26 cellular contexts compared by ENCODE assay signal in the genomic region with DNA sequence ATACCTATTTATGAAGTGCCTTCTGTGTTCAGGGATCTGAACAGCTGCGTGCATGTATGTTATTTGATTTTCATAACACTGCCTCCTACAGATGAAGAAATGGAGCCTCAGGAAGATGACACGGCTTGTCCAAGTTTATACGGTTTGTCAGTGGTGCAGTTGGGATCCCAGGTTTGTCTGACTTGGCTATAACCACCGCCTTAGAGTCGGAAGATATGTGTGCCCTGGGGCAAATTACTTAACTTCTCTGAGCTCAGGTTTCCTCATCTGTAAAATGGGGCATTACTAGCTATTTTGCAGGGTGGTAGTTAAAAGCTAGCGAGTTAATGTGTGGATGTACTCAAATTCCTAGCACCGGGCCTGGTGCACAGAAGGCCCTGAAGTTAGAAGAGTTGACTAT. TPM values are rescaled to one million over a fixed set of nuclear protein-coding genes. Genes with fewer than 3 reads are reported as not detected.
A peak's percentile ranks its signal among the peaks of the same experiment; 100 is the strongest.
DNase-seq lines count a peak whose midpoint lies in the region; ATAC-seq, FAIRE-seq and TF ChIP-seq lines count a peak whose summit lies in the region.
"Had no signal": no experiment of that assay in that cellular context is flagged by ENCODE, and none has a peak within 500 bp of the region (broad histone marks: within the 10 kb centered on the region; RNA-seq: fewer than 3 reads in every experiment).

No MANE protein-coding gene starts in this region.

- H3K36me3 ChIP-seq in Caco-2 (ENCODE audit: control insufficient read depth, insufficient read depth, low read length) (no peaks in the 10 kb centered on the region), Karpas-422 (ENCODE audit: insufficient read depth, low read length) (no peaks in the 10 kb centered on the region), K562 (ENCODE audit: control insufficient read depth, insufficient read depth, low read length) (no peaks in the 10 kb centered on the region), mesendoderm (ENCODE audit: control insufficient read depth, insufficient read depth, low read length) (no peaks in the 10 kb centered on the region)
- H3K36me3 ChIP-seq: esophagus squamous epithelium had no signal

- no peak overlapping the region for H4K5ac ChIP-seq in mesendoderm (ENCODE audit: low read length)

- no peaks in the 10 kb centered on the region for H3K27me3 ChIP-seq in Caco-2 (replicated peaks; ENCODE audit: control insufficient read depth, insufficient read depth, low read length)
- no peaks in the 10 kb centered on the region for H3K27me3 ChIP-seq in Karpas-422 (ENCODE audit: low read length)
- peaks cover 16 to 19% of the 10 kb centered on the region in 2 experiments for H3K27me3 ChIP-seq in K562 (ENCODE audit: control insufficient read depth in 2 of 2, insufficient read depth in 2 of 2, low read length in 2 of 2)
- no peaks in the 10 kb centered on the region for H3K27me3 ChIP-seq in mesendoderm (ENCODE audit: insufficient read depth, low read length, poor library complexity)
- H3K27me3 ChIP-seq: testis had no signal

- TF ChIP-seq EP300 in K562 (IDR thresholded peaks at IDR 0.05; ENCODE audit: low read length) = no peak

- H2AFZ ChIP-seq in Karpas-422 (ENCODE audit: low read length) (no peak overlapping the region), K562 (ENCODE audit: low read depth, low read length) (no peak overlapping the region)

- no peak overlapping the region for H3K4me2 ChIP-seq in Karpas-422 (ENCODE audit: low read depth, low read length, poor library complexity, severe bottlenecking)
- H3K4me2 ChIP-seq in K562 (ENCODE audit: insufficient read depth, low read length) = no peak overlapping the region
- no peak overlapping the region for H3K4me2 ChIP-seq in mesendoderm (ENCODE audit: low read length)

- no peak overlapping the region for H2BK5ac ChIP-seq in mesendoderm (ENCODE audit: low read length)

- peaks cover 9% of the 10 kb centered on the region for H3K27me3 Mint-ChIP-seq in Caco-2 (ENCODE audit: insufficient read depth, unreplicated experiment)
- peaks cover 25% of the 10 kb centered on the region for H3K27me3 Mint-ChIP-seq in activated T-helper 17 cell treated with anti-CD3 and anti-CD28 coated beads, Interleukin-2, amount 50 U/mL, for 72 hours

- peak; percentile 44; the same call in 2 of the 3 replicates for ATAC-seq in K562
- no peak for ATAC-seq in activated T-helper 17 cell treated with anti-CD3 and anti-CD28 coated beads, Interleukin-2, amount 50 U/mL, for 72 hours (replicated peaks)
- ATAC-seq in HG02610 (IDR thresholded peaks at IDR 0.05; ENCODE audit: unreplicated experiment) = no peak

- H3K27ac Mint-ChIP-seq in Caco-2 (ENCODE audit: unreplicated experiment) = no peak overlapping the region
- no peak overlapping the region for H3K27ac Mint-ChIP-seq in activated T-helper 17 cell treated with anti-CD3 and anti-CD28 coated beads, Interleukin-2, amount 50 U/mL, for 72 hours
- H3K27ac Mint-ChIP-seq: CD4-positive, CD25-positive, alpha-beta regulatory T cell; stimulated activated naive CD8-positive, alpha-beta T cell treated with anti-CD3 and anti-CD28 coated beads, Interleukin-15, Interleukin-2, amounts not matched to agents 100 ng/mL and 50 ng/mL, for 24 hours had no signal

- H3K9me1 ChIP-seq in K562 (ENCODE audit: control insufficient read depth, insufficient read depth, low read length) = no peaks in the 10 kb centered on the region

- H3K36me3 Mint-ChIP-seq in Caco-2 (ENCODE audit: insufficient read depth, unreplicated experiment) = no peaks in the 10 kb centered on the region
- H3K36me3 Mint-ChIP-seq in activated T-helper 17 cell treated with anti-CD3 and anti-CD28 coated beads, Interleukin-2, amount 50 U/mL, for 72 hours (ENCODE audit: low read depth) = no peaks in the 10 kb centered on the region
- H3K36me3 Mint-ChIP-seq: CD4-positive, CD25-positive, alpha-beta regulatory T cell had no signal

- no peak for TF ChIP-seq POLR2A in K562 (conservative IDR thresholded peaks at IDR 0.05)

- H3K23ac ChIP-seq in mesendoderm (ENCODE audit: low read length) = no peak overlapping the region

- intact Hi-C loops in Caco-2 (cut with micrococcal nuclease; ENCODE audit: unreplicated experiment) = loop anchor here (1.0 to 5.0 kb wide), 7 partner anchors 50 to 324 kb away; no protein-coding TSS in a partner anchor
- intact Hi-C loops in K562 (cut with micrococcal nuclease) = loop anchor here (1.0 to 5.0 kb wide), 4 partner anchors 92 to 320 kb away; no protein-coding TSS in a partner anchor

- H3K9me3 Mint-ChIP-seq in Caco-2 (ENCODE audit: unreplicated experiment) = no peaks in the 10 kb centered on the region
- no peaks in the 10 kb centered on the region for H3K9me3 Mint-ChIP-seq in activated T-helper 17 cell treated with anti-CD3 and anti-CD28 coated beads, Interleukin-2, amount 50 U/mL, for 72 hours
- H3K9me3 Mint-ChIP-seq: central memory CD8-positive, alpha-beta T cell; stimulated activated naive CD8-positive, alpha-beta T cell treated with anti-CD3 and anti-CD28 coated beads, Interleukin-15, Interleukin-2, amounts not matched to agents 100 ng/mL and 50 ng/mL, for 24 hours had no signal

- DNase-seq in Caco-2 (no peak), Karpas-422 (peak; percentile 47), K562 (ENCODE audit: extremely low read depth in 1 of 4, low spot score in 3 of 4) (no peak), mesendoderm (peak; percentile 18), NCI-H446 treated with DMSO at 0.1 percent for 48 hours (lab: John Stamatoyannopoulos, UW) (no peak), NCI-H1417 (lab: John Stamatoyannopoulos, UW) (no peak)
- DNase-seq: activated CD4-positive, alpha-beta T cell treated with anti-CD3 and anti-CD28 coated beads, Interleukin-2, amount 50 U/mL, for 48 hours; activated T-cell treated with anti-CD3 and anti-CD28 coated beads, Interleukin-2, amount 50 U/mL, for 48 hours; AML-193; CD4-positive, CD25-positive, alpha-beta regulatory T cell; esophagus squamous epithelium; GOT3; NCI-H774; stimulated activated CD8-positive, alpha-beta memory T cell treated with anti-CD3 and anti-CD28 coated beads, Interleukin-4, amount 100 ng/mL, for 48 hours had no signal

- H2BK15ac ChIP-seq in mesendoderm (replicated peaks; ENCODE audit: low read depth) = no peak overlapping the region

- H4K20me1 ChIP-seq in Karpas-422 (ENCODE audit: insufficient read depth, low read depth, low read length) (0 out of 2 replicates have a peak, but pooled peaks cover 7% of the 10 kb centered on the region), K562 (replicated peaks; ENCODE audit: control insufficient read depth, insufficient read depth, low read length) (0 out of 2 replicates have a peak, but pooled peaks cover 3% of the 10 kb centered on the region)

- H3K79me2 ChIP-seq in Karpas-422 (ENCODE audit: low read length) (no peaks in the 10 kb centered on the region), K562 (ENCODE audit: control insufficient read depth, insufficient read depth, low read length) (no peaks in the 10 kb centered on the region), mesendoderm (ENCODE audit: control insufficient read depth, insufficient read depth, low read length) (no peaks in the 10 kb centered on the region)

- in situ Hi-C loops in K562 (cut with MboI) = loop anchor here (5.0 kb wide), 3 partner anchors 92 to 317 kb away; no protein-coding TSS in a partner anchor

- no peak overlapping the region for H3K4ac ChIP-seq in mesendoderm (ENCODE audit: low read depth, low read length)

- H3K4me3 ChIP-seq in Caco-2 (ENCODE audit: low read depth, low read length) (no peak overlapping the region), Karpas-422 (ENCODE audit: low read length) (no peak overlapping the region), K562 (no peak overlapping the region), mesendoderm (ENCODE audit: low read length) (no peak overlapping the region)
- H3K4me3 ChIP-seq: lung had no signal

- no peak overlapping the region for H2AK5ac ChIP-seq in mesendoderm (ENCODE audit: low read length)

- no peaks in the 10 kb centered on the region for H3K4me1 Mint-ChIP-seq in Caco-2 (ENCODE audit: low read depth, unreplicated experiment)
- no peaks in the 10 kb centered on the region for H3K4me1 Mint-ChIP-seq in activated T-helper 17 cell treated with anti-CD3 and anti-CD28 coated beads, Interleukin-2, amount 50 U/mL, for 72 hours
- H3K4me1 Mint-ChIP-seq: central memory CD8-positive, alpha-beta T cell had no signal

- CTCF ChIA-PET in Caco-2 (lab: Charles Lee) (interaction anchor here (1.0 to 2.6 kb wide), 15 partner anchors 11 to 315 kb away, joined by 3 to 31 read pairs (median 9); no protein-coding TSS in a partner anchor), K562 (lab: Yijun Ruan, JAX; ENCODE audit: low intra/inter-chr PET ratio) (interaction anchor here (2.4 to 2.6 kb wide), 3 partner anchors 145 to 325 kb away, joined by 9 to 23 read pairs (median 13); no protein-coding TSS in a partner anchor)

- no peak overlapping the region for H2BK120ac ChIP-seq in mesendoderm (ENCODE audit: low read depth, low read length)

- H3K4me1 ChIP-seq in Caco-2 (no peaks in the 10 kb centered on the region), Karpas-422 (ENCODE audit: low read length) (peaks cover 5% of the 10 kb centered on the region), K562 (replicated peaks in 1 of 2; ENCODE audit: control insufficient read depth in 2 of 2, insufficient read depth in 2 of 2, low read length in 2 of 2) (no peaks in the 10 kb centered on the region), mesendoderm (ENCODE audit: control insufficient read depth, low read depth, low read length) (no peaks in the 10 kb centered on the region)

- H3K56ac ChIP-seq in mesendoderm (ENCODE audit: low read length) = peak overlapping the region; percentile 81

- no peak for TF ChIP-seq CTCF in Caco-2 (IDR thresholded peaks at IDR 0.05; ENCODE audit: insufficient read depth in 1 of 2, low read depth in 1 of 2, low read length in 1 of 2, severe bottlenecking in 1 of 2, unreplicated experiment in 1 of 2)
- peak in 1 of 3 experiments; percentile 12; a peak in 1 of 6 replicates for TF ChIP-seq CTCF in K562 (IDR thresholded peaks at IDR 0.05 in 2 of 3, conservative IDR thresholded peaks at IDR 0.05 in 1 of 3; ENCODE audit: insufficient read depth in 2 of 3, low read depth in 1 of 3, low read length in 3 of 3)

- no peak overlapping the region for H3K27ac ChIP-seq in Karpas-422 (ENCODE audit: low read length)
- H3K27ac ChIP-seq in K562 (ENCODE audit: extremely low read depth, low read depth, low read length) = no peak overlapping the region
- peak overlapping the region; percentile 37 for H3K27ac ChIP-seq in mesendoderm (ENCODE audit: low read depth, low read length)
- H3K27ac ChIP-seq: esophagus squamous epithelium, SK-N-MC, testis had no signal

- no peak overlapping the region for H3K18ac ChIP-seq in mesendoderm (ENCODE audit: low read length)

- H3K9me3 ChIP-seq in Caco-2 = no peaks in the 10 kb centered on the region
- no peaks in the 10 kb centered on the region for H3K9me3 ChIP-seq in Karpas-422 (ENCODE audit: low read length)
- H3K9me3 ChIP-seq in K562 (replicated peaks; ENCODE audit: control insufficient read depth, insufficient read depth, low read depth, low read length) = no peaks in the 10 kb centered on the region
- H3K9me3 ChIP-seq: esophagus squamous epithelium, testis had no signal

- no peak for FAIRE-seq in K562 (lab: Jason Lieb, UNC)
- FAIRE-seq: D721Med, endometrium, frontal cortex, urothelium cell line had no signal

- TF ChIP-seq RAD21 in K562 (CRISPR knock-in tag; conservative IDR thresholded peaks at IDR 0.05 in 1 of 2, IDR thresholded peaks at IDR 0.05 in 1 of 2) = no peak

- H3K9me2 ChIP-seq in Karpas-422 (replicated peaks; ENCODE audit: insufficient read depth, low read length) = no peaks in the 10 kb centered on the region

- WGBS in K562 (ENCODE audit: insufficient coverage, low coverage, missing lambda C conversion rate) = 2% methylated on average over 7 of the region's 7 CpGs
- no CpG with 5 or more reads among the region's 7 CpGs for WGBS in mesendoderm (ENCODE audit: extremely low coverage, insufficient coverage, low lambda C conversion rate)

- H4K8ac ChIP-seq in mesendoderm (ENCODE audit: low read depth, low read length) = no peak overlapping the region

- BruUV-seq in Caco-2 (replicated peaks; lab: Mats Ljungman, UMichigan) = no TSS peak
- BruUV-seq in K562 (replicated peaks; lab: Mats Ljungman, UMichigan) = no TSS peak

- H3K9ac ChIP-seq in Karpas-422 (ENCODE audit: low read length) (no peak overlapping the region), K562 (ENCODE audit: insufficient read depth in 1 of 2, low read depth in 2 of 2, low read length in 2 of 2) (no peak overlapping the region), mesendoderm (ENCODE audit: low read length) (no peak overlapping the region)

- no peaks in the 10 kb centered on the region for H3K79me1 ChIP-seq in mesendoderm (ENCODE audit: low read length)

- peak overlapping the region; percentile 76 for H3K4me3 Mint-ChIP-seq in Caco-2 (ENCODE audit: unreplicated experiment)
- no peak overlapping the region for H3K4me3 Mint-ChIP-seq in activated T-helper 17 cell treated with anti-CD3 and anti-CD28 coated beads, Interleukin-2, amount 50 U/mL, for 72 hours
- H3K4me3 Mint-ChIP-seq: CD4-positive, CD25-positive, alpha-beta regulatory T cell; central memory CD8-positive, alpha-beta T cell had no signal

- POLR2A ChIA-PET in Caco-2 (lab: Charles Lee) (no interaction called here), K562 (lab: Yijun Ruan, JAX) (interaction anchor here (0.6 to 1.0 kb wide), 2 partner anchors 136 to 1033 kb away, joined by 3 to 4 read pairs; no protein-coding TSS in a partner anchor)

RNA-seq across cellular contexts. Expression of a gene that starts 54.1 kb away (rescaled TPM):
- total RNA-seq in Caco-2 (2022) (169 and 178 TPM in 2 replicates), K562 (2014; rRNA removed) (149 and 155 TPM in 2 replicates), K562 (2014; rRNA removed; fragmentation: Illumina TruSeq; extraction: Trizol) (214 and 231 TPM in 2 replicates), K562 (2015; rRNA removed; fragmentation: Illumina TruSeq; extraction: Trizol) (213 and 234 TPM in 2 replicates), K562 (2021) (179 and 210 TPM in 2 replicates)
- total RNA-seq in Karpas-422 (2014; rRNA removed; shearing (Covaris generic); ENCODE audit: low replicate concordance) = 99.5 and 184 TPM in 2 replicates
- total RNA-seq in K562 (2011; cell fraction: chromatin; rRNA removed; ENCODE audit: low replicate concordance) = 73.2 and 102 TPM in 2 replicates
- total RNA-seq in K562 (2011; cell fraction: nucleolus; rRNA removed) = 44.5 and 49.1 TPM in 2 replicates
- total RNA-seq in K562 (2011; cell fraction: nucleoplasm; rRNA removed) = 74.9 and 79.7 TPM in 2 replicates
- polyA plus RNA-seq in K562 (2011; rRNA removed) (101 and 158 TPM in 2 replicates), K562 (2014; fragmentation: Illumina TruSeq; extraction: Trizol) (514 and 656 TPM in 2 replicates), K562 (2014; fragmentation: Nextera tagmentation; extraction: Ambion mirVana) (10 to 100 TPM; 13.2 to 24.9 TPM), K562 (2014; rRNA removed) (262 and 274 TPM in 2 replicates)
- polyA plus RNA-seq in K562 (2011; cell fraction: cytosol; rRNA removed) = 28.2 and 50.9 TPM in 2 replicates
- 25.3 and 41.5 TPM in 2 replicates for polyA plus RNA-seq in K562 (2011; cell fraction: nucleus; rRNA removed)
- polyA plus RNA-seq in K562 (2012) = 166 and 298 TPM in 2 replicates
- 111 and 126 TPM in 2 replicates for polyA minus RNA-seq in K562 (2011; rRNA and poly(A)+ RNA removed)
- 56.1 and 63.8 TPM in 2 replicates for polyA minus RNA-seq in K562 (2011; cell fraction: cytosol; rRNA and poly(A)+ RNA removed)
- polyA minus RNA-seq in K562 (2011; cell fraction: nucleus; rRNA and poly(A)+ RNA removed) = 21.8 and 39.9 TPM in 2 replicates
- polyA plus RNA-seq in mesendoderm (2013, experiment 1 of 2) = 442 TPM
- 440 TPM for polyA plus RNA-seq in mesendoderm (2013, experiment 2 of 2)
- 100 to 1,000 TPM; 130 to 221 TPM for total RNA-seq in activated T-helper 17 cell treated with anti-CD3 and anti-CD28 coated beads, Interleukin-2, amount 50 U/mL, for 72 hours

RNA-seq across cellular contexts. Expression of a gene that starts 55.5 kb away (rescaled TPM):
- total RNA-seq in Caco-2 (2022) = not detected in 2 replicates
- not detected in 2 replicates for total RNA-seq in Karpas-422 (2014; rRNA removed; shearing (Covaris generic); ENCODE audit: low replicate concordance)
- not detected in 2 replicates for total RNA-seq in K562 (2011; cell fraction: chromatin; rRNA removed; ENCODE audit: low replicate concordance)
- not detected in 2 replicates for total RNA-seq in K562 (2011; cell fraction: nucleolus; rRNA removed)
- total RNA-seq in K562 (2011; cell fraction: nucleoplasm; rRNA removed) = not detected in 2 replicates
- total RNA-seq in K562 (2014; rRNA removed) = not detected in 2 replicates
- total RNA-seq in K562 (2014; rRNA removed; fragmentation: Illumina TruSeq; extraction: Trizol) = not detected in 2 replicates
- total RNA-seq in K562 (2015; rRNA removed; fragmentation: Illumina TruSeq; extraction: Trizol) = not detected in 2 replicates
- total RNA-seq in K562 (2021) = not detected in 2 replicates
- not detected in 2 replicates for polyA plus RNA-seq in K562 (2011; rRNA removed)
- not detected in 2 replicates for polyA plus RNA-seq in K562 (2011; cell fraction: cytosol; rRNA removed)
- polyA plus RNA-seq in K562 (2011; cell fraction: nucleus; rRNA removed) = not detected in 2 replicates
- not detected in 2 replicates for polyA plus RNA-seq in K562 (2012)
- not detected in 2 replicates for polyA plus RNA-seq in K562 (2014; fragmentation: Illumina TruSeq; extraction: Trizol)
- polyA plus RNA-seq in K562 (2014; fragmentation: Nextera tagmentation; extraction: Ambion mirVana) = not detected
- not detected in 2 replicates for polyA plus RNA-seq in K562 (2014; rRNA removed)
- not detected in 2 replicates for polyA minus RNA-seq in K562 (2011; rRNA and poly(A)+ RNA removed)
- not detected in 2 replicates for polyA minus RNA-seq in K562 (2011; cell fraction: cytosol; rRNA and poly(A)+ RNA removed)
- not detected in 2 replicates for polyA minus RNA-seq in K562 (2011; cell fraction: nucleus; rRNA and poly(A)+ RNA removed)
- not detected for polyA plus RNA-seq in mesendoderm (2013, experiment 1 of 2)
- not detected for polyA plus RNA-seq in mesendoderm (2013, experiment 2 of 2)
- 1 to 10 TPM in 1 of 2 donors, under 1 TPM in 1; 0.86 to 1.1 TPM for total RNA-seq in activated T-helper 17 cell treated with anti-CD3 and anti-CD28 coated beads, Interleukin-2, amount 50 U/mL, for 72 hours
- total RNA-seq: A673; CD4-positive, CD25-positive, alpha-beta regulatory T cell had no signal

Comparison
In these comparisons a context has a peak if more than half of its experiments do, and no peak if none do; other contexts are left out.
1. DNase-seq: peak in Karpas-422 (single experiment) and mesendoderm (single experiment); none in Caco-2 (0 of 2), K562 (0 of 4), NCI-H446 treated with DMSO at 0.1 percent for 48 hours (single experiment) and NCI-H1417 (0 of 3).